In genomic region chr10:16927536-16927935, GRCh38 we compare ENCODE assay signal across 18 cellular contexts.
DNase-seq lines count a peak whose midpoint lies in the region; ATAC-seq and TF ChIP-seq lines count a peak whose summit lies in the region.
"Had no signal": no experiment of that assay in that cellular context is flagged by ENCODE, and none has a peak within 500 bp of the region (broad histone marks: within the 10 kb centered on the region; RNA-seq: fewer than 3 reads in every experiment).

No MANE protein-coding gene starts in this region.

- no peak for TF ChIP-seq CTCF in endothelial cell (IDR thresholded peaks at IDR 0.05; ENCODE audit: unreplicated experiment)

- no peak for ATAC-seq in T-helper 17 cell
- ATAC-seq in GM18858 (IDR thresholded peaks at IDR 0.05; ENCODE audit: unreplicated experiment) = no peak
- ATAC-seq: HCT116 had no signal

- H3K23ac ChIP-seq in neuronal stem cell (ENCODE audit: low read depth, low read length, poor library complexity) = no peak overlapping the region

- H3K4me3 Mint-ChIP-seq in T-helper 17 cell (no peak overlapping the region), endothelial cell (ENCODE audit: unreplicated experiment) (peak overlapping the region; percentile 12)
- H3K4me3 Mint-ChIP-seq: CD4-positive, alpha-beta memory T cell; HFFc6 had no signal

- no peaks in the 10 kb centered on the region for H3K9me3 Mint-ChIP-seq in endothelial cell (ENCODE audit: unreplicated experiment)
- H3K9me3 Mint-ChIP-seq: CD4-positive, alpha-beta memory T cell; HFFc6 had no signal

- no peak overlapping the region for H3K14ac ChIP-seq in neuronal stem cell (ENCODE audit: low read length)

- no peak overlapping the region for H3K27ac ChIP-seq in neuronal stem cell (replicated peaks; ENCODE audit: low read length)
- H3K27ac ChIP-seq: HL-60 had no signal

- H2AFZ ChIP-seq in neuronal stem cell (ENCODE audit: low read length) = no peak overlapping the region

- H2AK5ac ChIP-seq in neuronal stem cell (ENCODE audit: low read depth, low read length) = no peak overlapping the region

- H3K4me2 ChIP-seq in neuronal stem cell (ENCODE audit: insufficient read depth, low read length, poor library complexity, severe bottlenecking) = no peak overlapping the region

- no peak overlapping the region for H4K8ac ChIP-seq in neuronal stem cell (ENCODE audit: low read depth, low read length)

- peaks cover 4 to 8% of the 10 kb centered on the region in 2 donors for H3K4me1 ChIP-seq in neuronal stem cell (ENCODE audit: control insufficient read depth in 2 of 2, insufficient read depth in 1 of 2, low read depth in 1 of 2, low read length in 2 of 2)
- H3K4me1 ChIP-seq: BE2C had no signal

- H2BK12ac ChIP-seq in neuronal stem cell (ENCODE audit: low read length) = peak overlapping the region; percentile 94

- H3K4me3 ChIP-seq in neuronal stem cell (ENCODE audit: low read length in 2 of 2) = no peak overlapping the region

- H3K4me1 Mint-ChIP-seq in T-helper 17 cell (no peaks in the 10 kb centered on the region), endothelial cell (ENCODE audit: unreplicated experiment) (peaks cover 2% of the 10 kb centered on the region)
- H3K4me1 Mint-ChIP-seq: CD4-positive, alpha-beta memory T cell had no signal

- H3K18ac ChIP-seq in neuronal stem cell (ENCODE audit: low read length) = no peak overlapping the region

- peaks cover 4% of the 10 kb centered on the region for H3K36me3 Mint-ChIP-seq in T-helper 17 cell (ENCODE audit: low read depth)
- H3K36me3 Mint-ChIP-seq in endothelial cell (ENCODE audit: low read depth, unreplicated experiment) = peaks cover 14% of the 10 kb centered on the region

- no peaks in the 10 kb centered on the region for H3K79me1 ChIP-seq in neuronal stem cell (ENCODE audit: low read depth, low read length)

- H4K91ac ChIP-seq in neuronal stem cell (ENCODE audit: low read depth, low read length, poor library complexity) = no peak overlapping the region

- H2BK15ac ChIP-seq in neuronal stem cell (ENCODE audit: low read length) = no peak overlapping the region

- DNase-seq in T-helper 17 cell (no peak), endothelial cell (ENCODE audit: low spot score) (no peak), neuronal stem cell (ENCODE audit: low spot score) (no peak), NCI-H748 treated with DMSO at 0.1 percent for 48 hours (lab: John Stamatoyannopoulos, UW) (no peak), NCI-H2227 (lab: John Stamatoyannopoulos, UW; ENCODE audit: unreplicated experiment) (no peak)
- DNase-seq: ACHN; BE2C; C1 segment of cervical spinal cord; CD4-positive, alpha-beta memory T cell; DMS153; DMS79 treated with DMSO at 0.1 percent for 48 hours; GF-D8; GOT3; H7; HFFc6 had no signal

- H3K27me3 ChIP-seq in neuronal stem cell (ENCODE audit: control insufficient read depth in 3 of 3, insufficient read depth in 3 of 3, low read depth in 1 of 3, low read length in 3 of 3) = no peaks in the 10 kb centered on the region
- H3K27me3 ChIP-seq: BE2C had no signal

- H3K9me3 ChIP-seq in T-helper 17 cell (ENCODE audit: control insufficient read depth, low read length, poor library complexity, severe bottlenecking) = no peaks in the 10 kb centered on the region
- H3K9me3 ChIP-seq in neuronal stem cell (replicated peaks in 1 of 2; ENCODE audit: control insufficient read depth in 2 of 2, insufficient read depth in 1 of 2, low read depth in 1 of 2, low read length in 2 of 2) = peaks cover 0 to 9% of the 10 kb centered on the region in 2 donors
- H3K9me3 ChIP-seq: BE2C had no signal

- H3K4ac ChIP-seq in neuronal stem cell (ENCODE audit: low read length) = no peak overlapping the region

- no peak overlapping the region for H2BK120ac ChIP-seq in neuronal stem cell (ENCODE audit: low read depth, low read length)

- no peaks in the 10 kb centered on the region for H3K36me3 ChIP-seq in neuronal stem cell (replicated peaks in 1 of 2; ENCODE audit: control insufficient read depth in 2 of 2, insufficient read depth in 2 of 2, low read length in 2 of 2)
- H3K36me3 ChIP-seq: BE2C had no signal

- H3K9ac ChIP-seq in neuronal stem cell (ENCODE audit: low read depth, low read length, poor library complexity) = no peak overlapping the region

- WGBS in neuronal stem cell (ENCODE audit: extremely low coverage in 2 of 2, insufficient read length in 2 of 2, insufficient replicate concordance in 1 of 2), 2 donors = no CpG with 5 or more reads among the region's 4 CpGs

- H3K27ac Mint-ChIP-seq in T-helper 17 cell (peak overlapping the region; percentile 79), endothelial cell (ENCODE audit: unreplicated experiment) (no peak overlapping the region)
- H3K27ac Mint-ChIP-seq: HFFc6 had no signal

- H3K27me3 Mint-ChIP-seq in T-helper 17 cell (no peaks in the 10 kb centered on the region), endothelial cell (ENCODE audit: unreplicated experiment) (peaks cover 4% of the 10 kb centered on the region)
- H3K27me3 Mint-ChIP-seq: CD4-positive, alpha-beta memory T cell had no signal

- no peak overlapping the region for H2BK5ac ChIP-seq in neuronal stem cell (ENCODE audit: low read length)
